In genomic region chr7:103966593-103967277, GRCh38 we compare ENCODE assay signal across 38 cellular contexts. TPM values are rescaled to one million over a fixed set of nuclear protein-coding genes. Genes with fewer than 3 reads are reported as not detected.
"Had no signal": no experiment of that assay in that cellular context is flagged by ENCODE, and none has a peak within 500 bp of the region (broad histone marks: within the 10 kb centered on the region; RNA-seq: fewer than 3 reads in every experiment).

No MANE protein-coding gene starts in this region.

- H3K4me1 ChIP-seq: adrenal gland, body of pancreas, breast epithelium had no signal

- FAIRE-seq: astrocyte, TTC549 had no signal

- DNase-seq: activated B cell treated with CpG ODN at 0.5 μM for 24 hours; activated CD4-positive, alpha-beta memory T cell treated with anti-CD3 and anti-CD28 coated beads for 36 hours; activated CD4-positive, alpha-beta T cell treated with anti-CD3 and anti-CD28 coated beads for 4 hours; activated CD4-positive, alpha-beta T cell treated with anti-CD3 and anti-CD28 coated beads, Interleukin-2, amount 10 ng/mL, durations not matched to agents 24 days and 14 days; activated CD4-positive, alpha-beta T cell treated with anti-CD3 and anti-CD28 coated beads, Interleukin-2, amount 50 U/mL, for 1 hour; activated CD4-positive, alpha-beta T cell treated with anti-CD3 and anti-CD28 coated beads, Interleukin-2, amount 50 U/mL, for 4 hours; activated CD4-positive, CD25-positive, alpha-beta regulatory T cell treated with anti-CD3 and anti-CD28 coated beads, Interleukin-2, amount 50 U/mL, for 72 hours; activated CD8-positive, alpha-beta memory T cell treated with anti-CD3 and anti-CD28 coated beads, Interleukin-2, amount 50 U/mL, for 4 hours; activated CD8-positive, alpha-beta T cell treated with anti-CD3 and anti-CD28 coated beads for 36 hours; activated effector memory CD4-positive, alpha-beta T cell treated with anti-CD3 and anti-CD28 coated beads, Interleukin-2, amount 50 U/mL, for 16 hours; activated gamma-delta T cell treated with Interleukin-2 at 50 U/mL for 16 hours; activated naive CD4-positive, alpha-beta T cell; activated naive CD4-positive, alpha-beta T cell treated with anti-CD3 and anti-CD28 coated beads for 36 hours; activated naive CD4-positive, alpha-beta T cell treated with anti-CD3 and anti-CD28 coated beads, Interleukin-2, amount 50 U/mL, for 16 hours; activated naive CD8-positive, alpha-beta T cell treated with anti-CD3 and anti-CD28 coated beads for 36 hours; activated T-cell treated with anti-CD3 and anti-CD28 coated beads for 4 hours; activated T-cell treated with anti-CD3 and anti-CD28 coated beads, Interleukin-2, amount 50 U/mL, for 1 hour; activated T-cell treated with anti-CD3 and anti-CD28 coated beads, Interleukin-2, amount 50 U/mL, for 4 hours; activated T-cell treated with anti-CD3 and anti-CD28 coated beads, Interleukin-2, amount 50 U/mL, for 72 hours; adrenal gland; amniotic stem cell; aorta; body of pancreas; brain microvascular endothelial cell; central memory CD4-positive, alpha-beta T cell; T-cell; T-helper 17 cell; T-helper 9 cell had no signal

- H3K27ac ChIP-seq: adrenal gland, body of pancreas, brain microvascular endothelial cell, breast epithelium, VCaP had no signal

- H3K9me3 ChIP-seq: adrenal gland, body of pancreas, breast epithelium had no signal

- H3K4me3 ChIP-seq: adrenal gland, body of pancreas, breast epithelium had no signal

- H3K36me3 ChIP-seq: adrenal gland, brain microvascular endothelial cell, breast epithelium had no signal

- H3K27me3 ChIP-seq: adrenal gland, body of pancreas, brain microvascular endothelial cell, breast epithelium had no signal

- ATAC-seq: activated CD8-positive, alpha-beta T cell treated with anti-CD3 and anti-CD28 coated beads for 36 hours; activated naive CD4-positive, alpha-beta T cell treated with anti-CD3 and anti-CD28 coated beads, Interleukin-2, amount 50 U/mL, for 72 hours; activated T-cell treated with anti-CD3 and anti-CD28 coated beads, Interleukin-2, amount 50 U/mL, for 4 hours; activated T-cell treated with anti-CD3 and anti-CD28 coated beads, Interleukin-2, amount 50 U/mL, for 72 hours; activated T-helper 17 cell treated with anti-CD3 and anti-CD28 coated beads, Interleukin-2, amount 50 U/mL, for 72 hours; body of pancreas; T-cell; T-helper 17 cell had no signal

RNA-seq across cellular contexts. Expression of gene RELN, which starts 22.7 kb away (rescaled TPM):
- total RNA-seq: activated B cell treated with CpG ODN at 0.5 μM for 24 hours; activated CD4-positive, alpha-beta memory T cell treated with anti-CD3 and anti-CD28 coated beads for 36 hours; activated CD4-positive, alpha-beta T cell treated with anti-CD3 and anti-CD28 coated beads, Interleukin-2, amount 10 ng/mL, durations not matched to agents 24 days and 14 days; activated CD8-positive, alpha-beta memory T cell treated with anti-CD3 and anti-CD28 coated beads for 36 hours; activated CD8-positive, alpha-beta T cell treated with anti-CD3 and anti-CD28 coated beads for 36 hours; activated naive CD4-positive, alpha-beta T cell treated with anti-CD3 and anti-CD28 coated beads for 36 hours; activated naive CD4-positive, alpha-beta T cell treated with anti-CD3 and anti-CD28 coated beads, Interleukin-2, amount 50 U/mL, for 72 hours; activated naive CD8-positive, alpha-beta T cell treated with anti-CD3 and anti-CD28 coated beads for 36 hours; activated T-cell treated with anti-CD3 and anti-CD28 coated beads, Interleukin-2, amount 50 U/mL, for 72 hours; activated T-helper 1 cell treated with anti-CD3 and anti-CD28 coated beads, Interleukin-12 subunit alpha, Interleukin-12 subunit beta, Interleukin-2, Interleukin-4 antibody, amounts not matched to agents 30 ng/mL and 10 ng/mL and 1 ng/mL, durations not matched to agents 14 hours and 24 hours and 36 hours; activated T-helper 17 cell treated with anti-CD3 and anti-CD28 coated beads, Interleukin-2, amount 50 U/mL, for 72 hours; T-helper 1 cell treated with Interleukin-12 subunit alpha and Interleukin-12 subunit beta and Interleukin-4 antibody, amounts not matched to agents 30 ng/mL and 1 ng/mL, for 36 hours; T-helper 17 cell; T-helper 2 cell treated with Interferon-gamma antibody and Interleukin-4, amounts not matched to agents 100 ng/mL and 5 ng/mL, for 36 hours had no signal
